2 cellular contexts compared by ENCODE assay signal in the genomic region with DNA sequence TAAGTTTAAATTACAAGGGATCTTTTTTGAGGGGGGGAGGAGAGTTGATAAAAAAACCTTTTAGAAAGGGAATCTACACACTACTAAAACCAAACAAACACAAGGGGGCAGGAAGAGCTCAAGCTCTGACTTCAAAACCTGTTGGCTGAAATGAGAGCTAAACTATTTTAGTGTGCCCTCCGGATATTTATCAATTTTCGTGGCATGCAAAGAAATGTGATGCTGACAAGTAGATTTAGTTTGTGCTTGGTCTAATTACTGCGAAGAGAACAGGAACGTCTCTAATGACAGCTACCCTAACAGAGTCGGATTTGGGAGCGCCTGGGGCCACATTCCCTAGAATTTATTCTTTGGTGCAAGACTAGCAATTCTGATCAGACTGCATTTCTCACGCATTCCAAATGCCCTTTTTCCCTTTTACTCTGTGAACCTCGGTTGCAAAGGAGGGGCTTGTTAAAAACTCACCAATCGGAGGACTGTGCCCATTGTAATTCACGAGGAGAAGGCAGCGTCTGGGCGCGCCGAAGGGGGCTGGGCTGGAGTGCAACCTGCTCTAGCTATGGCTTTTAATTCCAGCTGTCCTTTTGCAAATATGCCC.
A peak's percentile ranks its signal among the peaks of the same experiment; 100 is the strongest.
TF ChIP-seq lines count a peak whose summit lies in the region.

No MANE protein-coding gene starts in this region.

TF ChIP-seq in A549, 52 proteins besides CTCF, POLR2A, EP300 and RAD21:
- TF ChIP-seq SMC3 (IDR thresholded peaks at IDR 0.05) (no peak), ZFP36 (IDR thresholded peaks at IDR 0.05; ENCODE audit: borderline replicate concordance, partially characterized antibody) (no peak), RFX5 (IDR thresholded peaks at IDR 0.05) (no peak), CBX2 (IDR thresholded peaks at IDR 0.05; ENCODE audit: borderline replicate concordance, low read depth) (no peak), JUNB (IDR thresholded peaks at IDR 0.05) (no peak), EHF (CRISPR knock-in tag; IDR thresholded peaks at IDR 0.05) (no peak), CHD2 (IDR thresholded peaks at IDR 0.05; ENCODE audit: low read length, partially characterized antibody) (no peak), RNF2 (IDR thresholded peaks at IDR 0.05; ENCODE audit: borderline replicate concordance, low read depth) (no peak), ZSCAN20 (CRISPR knock-in tag; IDR thresholded peaks at IDR 0.05) (no peak), MAFK (IDR thresholded peaks at IDR 0.05; ENCODE audit: partially characterized antibody) (no peak)
- TF ChIP-seq, protein P1, sequence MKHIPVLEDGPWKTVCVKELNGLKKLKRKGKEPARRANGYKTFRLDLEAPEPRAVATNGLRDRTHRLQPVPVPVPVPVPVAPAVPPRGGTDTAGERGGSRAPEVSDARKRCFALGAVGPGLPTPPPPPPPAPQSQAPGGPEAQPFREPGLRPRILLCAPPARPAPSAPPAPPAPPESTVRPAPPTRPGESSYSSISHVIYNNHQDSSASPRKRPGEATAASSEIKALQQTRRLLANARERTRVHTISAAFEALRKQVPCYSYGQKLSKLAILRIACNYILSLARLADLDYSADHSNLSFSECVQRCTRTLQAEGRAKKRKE (CRISPR knock-in tag; IDR thresholded peaks at IDR 0.05; ENCODE audit: low read depth): no peak
- TF ChIP-seq, protein P2, sequence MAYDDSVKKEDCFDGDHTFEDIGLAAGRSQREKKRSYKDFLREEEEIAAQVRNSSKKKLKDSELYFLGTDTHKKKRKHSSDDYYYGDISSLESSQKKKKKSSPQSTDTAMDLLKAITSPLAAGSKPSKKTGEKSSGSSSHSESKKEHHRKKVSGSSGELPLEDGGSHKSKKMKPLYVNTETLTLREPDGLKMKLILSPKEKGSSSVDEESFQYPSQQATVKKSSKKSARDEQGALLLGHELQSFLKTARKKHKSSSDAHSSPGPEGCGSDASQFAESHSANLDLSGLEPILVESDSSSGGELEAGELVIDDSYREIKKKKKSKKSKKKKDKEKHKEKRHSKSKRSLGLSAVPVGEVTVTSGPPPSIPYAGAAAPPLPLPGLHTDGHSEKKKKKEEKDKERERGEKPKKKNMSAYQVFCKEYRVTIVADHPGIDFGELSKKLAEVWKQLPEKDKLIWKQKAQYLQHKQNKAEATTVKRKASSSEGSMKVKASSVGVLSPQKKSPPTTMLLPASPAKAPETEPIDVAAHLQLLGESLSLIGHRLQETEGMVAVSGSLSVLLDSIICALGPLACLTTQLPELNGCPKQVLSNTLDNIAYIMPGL (CRISPR knock-in tag; IDR thresholded peaks at IDR 0.05; ENCODE audit: borderline replicate concordance): no peak

TF ChIP-seq in GM12878, 131 proteins besides CTCF, POLR2A, EP300 and RAD21:
- TF ChIP-seq IRF4 (IDR thresholded peaks at IDR 0.05; ENCODE audit: low read depth, low read length): no peak
- TF ChIP-seq SMC3 (IDR thresholded peaks at IDR 0.05; ENCODE audit: borderline replicate concordance, low read length): peak; percentile 51
- TF ChIP-seq, protein P3, sequence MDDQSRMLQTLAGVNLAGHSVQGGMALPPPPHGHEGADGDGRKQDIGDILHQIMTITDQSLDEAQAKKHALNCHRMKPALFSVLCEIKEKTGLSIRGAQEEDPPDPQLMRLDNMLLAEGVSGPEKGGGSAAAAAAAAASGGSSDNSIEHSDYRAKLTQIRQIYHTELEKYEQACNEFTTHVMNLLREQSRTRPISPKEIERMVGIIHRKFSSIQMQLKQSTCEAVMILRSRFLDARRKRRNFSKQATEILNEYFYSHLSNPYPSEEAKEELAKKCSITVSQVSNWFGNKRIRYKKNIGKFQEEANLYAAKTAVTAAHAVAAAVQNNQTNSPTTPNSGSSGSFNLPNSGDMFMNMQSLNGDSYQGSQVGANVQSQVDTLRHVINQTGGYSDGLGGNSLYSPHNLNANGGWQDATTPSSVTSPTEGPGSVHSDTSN (IDR thresholded peaks at IDR 0.05; ENCODE audit: insufficient replicate concordance, low read depth, low read length): no peak
- no peak for TF ChIP-seq BRCA1 (IDR thresholded peaks at IDR 0.05; ENCODE audit: low read depth, low read length)
- TF ChIP-seq LARP7 (IDR thresholded peaks at IDR 0.05): no peak
- no peak for TF ChIP-seq GATAD2B (conservative IDR thresholded peaks at IDR 0.05; ENCODE audit: low read depth)
- TF ChIP-seq MXI1 (IDR thresholded peaks at IDR 0.05; ENCODE audit: low read depth, low read length): no peak
- no peak for TF ChIP-seq IKZF1 (conservative IDR thresholded peaks at IDR 0.05)
- no peak for TF ChIP-seq CBFB (IDR thresholded peaks at IDR 0.05; ENCODE audit: low read depth)
TF ChIP-seq in GM12878: peak in this region for 1.
